In the genomic region with DNA sequence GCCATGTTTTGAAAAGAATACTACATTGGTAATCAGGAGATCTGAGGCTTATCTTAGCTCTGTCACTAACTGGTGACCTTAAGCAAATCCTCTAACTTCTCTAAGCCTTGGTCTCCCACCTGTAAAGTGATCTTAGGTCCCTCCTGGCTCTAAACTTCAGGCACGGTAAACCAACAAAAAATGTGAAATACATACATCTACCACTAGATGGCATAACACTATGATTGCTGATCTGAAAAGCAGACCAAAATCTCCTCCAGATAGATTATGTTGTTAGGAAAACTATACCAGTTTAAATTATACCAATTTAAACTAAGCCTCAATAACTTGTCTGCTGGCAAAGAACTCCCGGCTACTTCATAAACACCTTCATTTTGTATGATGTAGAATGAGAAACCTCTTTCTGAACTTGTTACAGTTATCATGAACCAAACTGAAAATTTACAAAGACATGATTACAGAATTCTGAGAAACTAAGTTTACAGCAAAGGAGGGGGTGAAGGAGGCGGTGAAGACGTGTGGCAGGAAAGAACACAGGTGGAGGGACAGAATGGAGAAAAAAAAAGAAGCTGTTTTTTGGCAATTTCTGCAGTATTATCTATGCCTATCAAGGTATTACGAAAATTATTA, we compare ENCODE assay signal across 1 cellular context.
A peak's percentile ranks its signal among the peaks of the same experiment; 100 is the strongest.
TF ChIP-seq lines count a peak whose summit lies in the region.

No MANE protein-coding gene starts in this region.

TF ChIP-seq in IMR-90, 13 proteins besides CTCF, POLR2A, EP300 and RAD21:
- TF ChIP-seq FOS (IDR thresholded peaks at IDR 0.05; ENCODE audit: low read depth, low read length), result no peak
- TF ChIP-seq SMC3 (IDR thresholded peaks at IDR 0.05; ENCODE audit: low read depth, low read length), result peak; percentile 61
- TF ChIP-seq, protein P1, sequence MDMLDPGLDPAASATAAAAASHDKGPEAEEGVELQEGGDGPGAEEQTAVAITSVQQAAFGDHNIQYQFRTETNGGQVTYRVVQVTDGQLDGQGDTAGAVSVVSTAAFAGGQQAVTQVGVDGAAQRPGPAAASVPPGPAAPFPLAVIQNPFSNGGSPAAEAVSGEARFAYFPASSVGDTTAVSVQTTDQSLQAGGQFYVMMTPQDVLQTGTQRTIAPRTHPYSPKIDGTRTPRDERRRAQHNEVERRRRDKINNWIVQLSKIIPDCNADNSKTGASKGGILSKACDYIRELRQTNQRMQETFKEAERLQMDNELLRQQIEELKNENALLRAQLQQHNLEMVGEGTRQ (IDR thresholded peaks at IDR 0.05; ENCODE audit: low read depth, low read length), result no peak
- no peak for TF ChIP-seq CEBPB (IDR thresholded peaks at IDR 0.05; ENCODE audit: low read depth, low read length)
- no peak for TF ChIP-seq CHD1 (IDR thresholded peaks at IDR 0.05; ENCODE audit: low read depth, low read length)
- TF ChIP-seq MXI1 (IDR thresholded peaks at IDR 0.05; ENCODE audit: borderline replicate concordance, low read depth, low read length), result no peak
- TF ChIP-seq RCOR1 (IDR thresholded peaks at IDR 0.05; ENCODE audit: insufficient replicate concordance, low read length), result no peak
